Comparison of ENCODE assay signal across 9 cellular contexts in the genomic region with DNA sequence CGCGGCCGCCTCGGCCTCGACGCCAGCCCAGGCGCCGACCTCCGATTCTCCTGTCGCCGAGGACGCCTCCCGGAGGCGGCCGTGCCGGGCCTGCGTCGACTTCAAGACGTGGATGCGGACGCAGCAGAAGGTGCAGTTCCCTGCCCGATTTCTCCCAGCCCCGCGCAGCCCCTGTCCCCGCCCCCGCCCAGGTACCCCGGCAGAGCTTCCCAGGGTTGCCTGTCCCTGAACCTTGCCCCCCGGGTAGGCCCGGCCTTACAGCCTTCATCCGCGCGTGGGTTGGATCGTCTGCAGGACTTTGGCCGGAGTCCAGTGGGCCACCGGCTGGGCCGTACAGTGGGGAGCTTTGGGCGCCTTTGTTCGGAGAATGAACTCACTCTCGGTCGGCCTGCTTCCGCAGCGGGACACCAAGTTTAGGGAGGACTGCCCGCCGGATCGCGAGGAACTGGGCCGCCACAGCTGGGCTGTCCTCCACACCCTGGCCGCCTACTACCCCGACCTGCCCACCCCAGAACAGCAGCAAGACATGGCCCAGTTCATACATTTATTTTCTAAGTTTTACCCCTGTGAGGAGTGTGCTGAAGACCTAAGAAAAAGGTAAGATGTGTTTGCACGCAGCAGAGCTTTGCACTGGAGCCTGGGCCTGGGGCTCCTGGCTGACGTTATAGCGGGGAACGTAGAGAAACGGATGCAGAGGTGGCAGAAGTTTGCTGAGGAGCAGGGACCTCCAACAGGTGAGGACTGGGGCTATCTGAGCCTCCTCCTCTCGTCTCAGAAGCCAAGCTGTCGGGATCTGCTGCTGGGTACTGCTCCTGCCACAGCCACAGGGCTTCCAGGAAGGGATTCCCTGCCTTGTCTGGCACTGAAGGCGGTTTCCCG. TPM values are rescaled to one million over a fixed set of nuclear protein-coding genes. Genes with fewer than 3 reads are reported as not detected.
DNase-seq lines count a peak whose midpoint lies in the region; ATAC-seq and TF ChIP-seq lines count a peak whose summit lies in the region.
"Had no signal": no experiment of that assay in that cellular context is flagged by ENCODE, and none has a peak within 500 bp of the region (broad histone marks: within the 10 kb centered on the region; RNA-seq: fewer than 3 reads in every experiment).

No MANE protein-coding gene starts in this region.

- H3K27me3 ChIP-seq in CD8-positive, alpha-beta memory T cell (ENCODE audit: insufficient read depth, low read length, poor library complexity, severe bottlenecking): peaks cover 22% of the 10 kb centered on the region
- H3K27me3 ChIP-seq in GM23338 (ENCODE audit: insufficient read depth): peaks cover 54% of the 10 kb centered on the region
- no peaks in the 10 kb centered on the region for H3K27me3 ChIP-seq in parathyroid adenoma (ENCODE audit: control insufficient read depth, insufficient read depth, low read length)

- H4K20me1 ChIP-seq in GM23338 (replicated peaks; ENCODE audit: insufficient read depth): no peaks in the 10 kb centered on the region; the same call in 1 of the 2 replicates

- peak overlapping the region; percentile 47; the same call in 1 of the 2 replicates for H2AFZ ChIP-seq in GM23338
- H2AFZ ChIP-seq in parathyroid adenoma: peak overlapping the region; percentile 71

- no peaks in the 10 kb centered on the region for H3K9me2 ChIP-seq in GM23338 (ENCODE audit: insufficient read depth)

- POLR2A ChIA-PET in CD8-positive, alpha-beta memory T cell (lab: Charles Lee): interaction anchor here (0.6 to 3.2 kb wide), 6 partner anchors 13 to 201 kb away, joined by 3 to 23 read pairs (median 5); partner anchors contain the start of genes RNF151, RPS2, TBL3 and TRAF7

- H3K27ac ChIP-seq in CD8-positive, alpha-beta memory T cell (ENCODE audit: low read depth, low read length): peak overlapping the region; percentile 54
- H3K27ac ChIP-seq in GM23338 (ENCODE audit: low read depth) (peak overlapping the region; percentile 50; the same call in 1 of the 2 replicates), parathyroid adenoma (peak overlapping the region; percentile 48)

- H3F3A ChIP-seq in GM23338 (replicated peaks; ENCODE audit: low read depth): peaks cover 38% of the 10 kb centered on the region

- no peaks in the 10 kb centered on the region for H3K9me3 Mint-ChIP-seq in CD8-positive, alpha-beta memory T cell
- H3K9me3 Mint-ChIP-seq in GM23338: no peaks in the 10 kb centered on the region

- peaks cover 4% of the 10 kb centered on the region; the same call in 1 of the 2 replicates for H3K79me2 ChIP-seq in GM23338 (replicated peaks; ENCODE audit: insufficient read depth)
- H3K79me2 ChIP-seq in parathyroid adenoma: no peaks in the 10 kb centered on the region

- H3K36me3 ChIP-seq in CD8-positive, alpha-beta memory T cell (ENCODE audit: insufficient read depth, low read length): no peaks in the 10 kb centered on the region
- H3K36me3 ChIP-seq in GM23338 (ENCODE audit: insufficient read depth): no peaks in the 10 kb centered on the region
- no peaks in the 10 kb centered on the region for H3K36me3 ChIP-seq in parathyroid adenoma (ENCODE audit: control insufficient read depth, insufficient read depth, low read length)

- TF ChIP-seq CTCF in GM23338 (conservative IDR thresholded peaks at IDR 0.05; ENCODE audit: low read depth in 2 of 2) (no peak), fibroblast of mammary gland (conservative IDR thresholded peaks at IDR 0.05; ENCODE audit: control insufficient read depth, insufficient read depth, low read depth, low read length) (no peak), parathyroid adenoma (IDR thresholded peaks at IDR 0.05) (no peak)

- peaks cover 0 to 17% (median 0%) of the 10 kb centered on the region in 3 donors for H3K36me3 Mint-ChIP-seq in CD8-positive, alpha-beta memory T cell
- H3K36me3 Mint-ChIP-seq in GM23338 (ENCODE audit: low read depth): peaks cover 17% of the 10 kb centered on the region

- H3K4me1 Mint-ChIP-seq in CD8-positive, alpha-beta memory T cell: peaks cover 16 to 35% (median 19%) of the 10 kb centered on the region in 3 donors
- peaks cover 30% of the 10 kb centered on the region for H3K4me1 Mint-ChIP-seq in GM23338

- peak overlapping the region; percentile 73 for H3K4me3 ChIP-seq in CD8-positive, alpha-beta memory T cell (ENCODE audit: low read length)
- H3K4me3 ChIP-seq in GM23338: peak overlapping the region; percentile 95
- H3K4me3 ChIP-seq in fibroblast of mammary gland (ENCODE audit: control insufficient read depth, low read depth, low read length): peak overlapping the region; percentile 70
- peak overlapping the region; percentile 71 for H3K4me3 ChIP-seq in parathyroid adenoma (ENCODE audit: low read depth, low read length)

- peaks cover 20% of the 10 kb centered on the region for H3K4me1 ChIP-seq in CD8-positive, alpha-beta memory T cell (ENCODE audit: insufficient read depth, low read length)
- peaks cover 24% of the 10 kb centered on the region for H3K4me1 ChIP-seq in GM23338 (ENCODE audit: insufficient read depth)
- peaks cover 5% of the 10 kb centered on the region for H3K4me1 ChIP-seq in parathyroid adenoma

- peak overlapping the region; percentile 66 to 85 (median 82) for H3K4me3 Mint-ChIP-seq in CD8-positive, alpha-beta memory T cell
- peak overlapping the region; percentile 92 for H3K4me3 Mint-ChIP-seq in GM23338

- ATAC-seq in GM23338 (peak; percentile 5; the same call in 2 of the 3 replicates), SK-N-SH treated with all-trans-retinoic acid at 6 μM for 48 hours (peak; percentile 4)

- H3K27me3 Mint-ChIP-seq in CD8-positive, alpha-beta memory T cell: peaks cover 16 to 23% of the 10 kb centered on the region in 2 donors
- peaks cover 70% of the 10 kb centered on the region for H3K27me3 Mint-ChIP-seq in GM23338 (ENCODE audit: insufficient read depth, low read depth, poor library complexity)

- CTCF ChIA-PET in CD8-positive, alpha-beta memory T cell (lab: Charles Lee): interaction anchor here (1.4 to 2.0 kb wide), 2 partner anchors 19 to 20 kb away, joined by 3 to 5 read pairs; no protein-coding TSS in a partner anchor

- DNase-seq in CD8-positive, alpha-beta memory T cell: peak in 1 of 5 donors; percentile 19
- DNase-seq in GM23338 (ENCODE audit: low spot score): peak; percentile 70
- no peak for DNase-seq in fibroblast of mammary gland (ENCODE audit: low read depth)
- no peak for DNase-seq in COR-L47 (lab: John Stamatoyannopoulos, UW)
- no peak for DNase-seq in NCI-H1694 (lab: John Stamatoyannopoulos, UW)
- DNase-seq in COLO668 (lab: John Stamatoyannopoulos, UW; ENCODE audit: unreplicated experiment): no peak

- H3K27ac Mint-ChIP-seq in CD8-positive, alpha-beta memory T cell: peak overlapping the region; percentile 37 to 84 (median 65)
- peak overlapping the region; percentile 89 for H3K27ac Mint-ChIP-seq in GM23338

- H3K9ac ChIP-seq in parathyroid adenoma: peak overlapping the region; percentile 58

- peak overlapping the region; percentile 96 for H3K4me2 ChIP-seq in GM23338
- H3K4me2 ChIP-seq in parathyroid adenoma (ENCODE audit: low read length): peak overlapping the region; percentile 98

- H3K9me3 ChIP-seq in CD8-positive, alpha-beta memory T cell (ENCODE audit: low read length): no peaks in the 10 kb centered on the region
- no peaks in the 10 kb centered on the region for H3K9me3 ChIP-seq in parathyroid adenoma (ENCODE audit: control insufficient read depth, low read length)

TF ChIP-seq in SK-N-SH treated with all-trans-retinoic acid at 6 μM for 48 hours, 23 proteins besides CTCF, POLR2A, EP300 and RAD21 (continues in another document):
- TF ChIP-seq, protein P1, sequence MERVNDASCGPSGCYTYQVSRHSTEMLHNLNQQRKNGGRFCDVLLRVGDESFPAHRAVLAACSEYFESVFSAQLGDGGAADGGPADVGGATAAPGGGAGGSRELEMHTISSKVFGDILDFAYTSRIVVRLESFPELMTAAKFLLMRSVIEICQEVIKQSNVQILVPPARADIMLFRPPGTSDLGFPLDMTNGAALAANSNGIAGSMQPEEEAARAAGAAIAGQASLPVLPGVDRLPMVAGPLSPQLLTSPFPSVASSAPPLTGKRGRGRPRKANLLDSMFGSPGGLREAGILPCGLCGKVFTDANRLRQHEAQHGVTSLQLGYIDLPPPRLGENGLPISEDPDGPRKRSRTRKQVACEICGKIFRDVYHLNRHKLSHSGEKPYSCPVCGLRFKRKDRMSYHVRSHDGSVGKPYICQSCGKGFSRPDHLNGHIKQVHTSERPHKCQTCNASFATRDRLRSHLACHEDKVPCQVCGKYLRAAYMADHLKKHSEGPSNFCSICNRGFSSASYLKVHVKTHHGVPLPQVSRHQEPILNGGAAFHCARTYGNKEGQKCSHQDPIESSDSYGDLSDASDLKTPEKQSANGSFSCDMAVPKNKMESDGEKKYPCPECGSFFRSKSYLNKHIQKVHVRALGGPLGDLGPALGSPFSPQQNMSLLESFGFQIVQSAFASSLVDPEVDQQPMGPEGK (CRISPR knock-in tag; IDR thresholded peaks at IDR 0.05; ENCODE audit: borderline replicate concordance): no peak
- TF ChIP-seq PPARA (CRISPR knock-in tag; IDR thresholded peaks at IDR 0.05; ENCODE audit: borderline replicate concordance): no peak
- TF ChIP-seq ZFP3 (CRISPR knock-in tag; IDR thresholded peaks at IDR 0.05): no peak
- TF ChIP-seq ZFP30 (CRISPR knock-in tag; IDR thresholded peaks at IDR 0.05): no peak
- TF ChIP-seq CSDC2 (CRISPR knock-in tag; IDR thresholded peaks at IDR 0.05): no peak
- TF ChIP-seq ZNF70 (CRISPR knock-in tag; IDR thresholded peaks at IDR 0.05): no peak
- no peak for TF ChIP-seq BACH2 (CRISPR knock-in tag; IDR thresholded peaks at IDR 0.05; ENCODE audit: borderline replicate concordance)

RNA-seq across cellular contexts. Expression of gene GFER, which starts 0.6 kb away (rescaled TPM):
- 10 to 100 TPM; 41.7 to 50.1 TPM for total RNA-seq in CD8-positive, alpha-beta memory T cell
- 38.4 TPM for polyA plus RNA-seq in CD8-positive, alpha-beta memory T cell
- total RNA-seq in GM23338 (2014; rRNA removed; shearing (Covaris generic)): 40.1 and 53.2 TPM in 2 replicates
- 64.5 and 68.5 TPM in 2 replicates for polyA plus RNA-seq in GM23338 (2016; fragmentation: Nextera tagmentation; extraction: Ambion mirVana)

RNA-seq across cellular contexts. Expression of gene NOXO1, which starts 3.3 kb away (rescaled TPM):
- under 1 TPM; 0.47 to 0.48 TPM for total RNA-seq in CD8-positive, alpha-beta memory T cell
- polyA plus RNA-seq in CD8-positive, alpha-beta memory T cell: not detected
- 1.2 and 2.0 TPM in 2 replicates for total RNA-seq in GM23338 (2014; rRNA removed; shearing (Covaris generic))
- 2.0 and 2.6 TPM in 2 replicates for polyA plus RNA-seq in GM23338 (2016; fragmentation: Nextera tagmentation; extraction: Ambion mirVana)

RNA-seq across cellular contexts. Expression of gene SYNGR3, which starts 5.2 kb away (rescaled TPM):
- total RNA-seq in CD8-positive, alpha-beta memory T cell: 1 to 10 TPM; 3.4 to 3.6 TPM
- 2.1 TPM for polyA plus RNA-seq in CD8-positive, alpha-beta memory T cell
- total RNA-seq in GM23338 (2014; rRNA removed; shearing (Covaris generic)): 72.2 and 77.7 TPM in 2 replicates
- polyA plus RNA-seq in GM23338 (2016; fragmentation: Nextera tagmentation; extraction: Ambion mirVana): 44.7 and 45.4 TPM in 2 replicates

RNA-seq across cellular contexts. Expression of gene TBL3, which starts 12.7 kb away (rescaled TPM):
- total RNA-seq in CD8-positive, alpha-beta memory T cell: 10 to 100 TPM; 74.6 to 78.0 TPM
- 62.9 TPM for polyA plus RNA-seq in CD8-positive, alpha-beta memory T cell
- total RNA-seq in GM23338 (2014; rRNA removed; shearing (Covaris generic)): 122 and 157 TPM in 2 replicates
- 67.0 and 68.8 TPM in 2 replicates for polyA plus RNA-seq in GM23338 (2016; fragmentation: Nextera tagmentation; extraction: Ambion mirVana)

RNA-seq across cellular contexts. Expression of gene RNF151, which starts 17.9 kb away (rescaled TPM):
- total RNA-seq in CD8-positive, alpha-beta memory T cell: not detected
- not detected for polyA plus RNA-seq in CD8-positive, alpha-beta memory T cell
- total RNA-seq in GM23338 (2014; rRNA removed; shearing (Covaris generic)): not detected in 2 replicates
- not detected in 2 replicates for polyA plus RNA-seq in GM23338 (2016; fragmentation: Nextera tagmentation; extraction: Ambion mirVana)
- total RNA-seq: NCI-H460 had no signal

Comparison
In these comparisons a context has a peak if more than half of its experiments do, and no peak if none do; other contexts are left out.
1. RNA of gene SYNGR3, which starts 5.2 kb away (total RNA-seq): 72.2 to 77.7 TPM in GM23338; 3.4 to 3.6 TPM in CD8-positive, alpha-beta memory T cell; every median in the first group is over 10 times any median in the second.
2. Peak in every context shown above with its lines, with median percentiles within 50 percentile points of each other: H3K27ac ChIP-seq and H3K4me3 ChIP-seq.